13 cellular contexts compared by ENCODE assay signal in genomic region chr7:128115326-128115820, GRCh38.
DNase-seq lines count a peak whose midpoint lies in the region; ATAC-seq lines count a peak whose summit lies in the region.
"Had no signal": no experiment of that assay in that cellular context is flagged by ENCODE, and none has a peak within 500 bp of the region (broad histone marks: within the 10 kb centered on the region; RNA-seq: fewer than 3 reads in every experiment).

No MANE protein-coding gene starts in this region.

- in situ Hi-C loops in GM23248 (cut with MboI): no loop called here

- H3K4me2 ChIP-seq in GM23248 (ENCODE audit: unreplicated experiment): no peak overlapping the region

- H2AFZ ChIP-seq in GM23248: no peak overlapping the region

- DNase-seq in A172 (ENCODE audit: low spot score) (peak; percentile 68), GM23248 (peak; percentile 50), SW 1271 (lab: John Stamatoyannopoulos, UW) (peak; percentile 43 to 55), hepatic stellate cell (ENCODE audit: low spot score) (peak; percentile 70), cerebellum (ENCODE audit: low spot score) (no peak), iPS-NIHi7 (ENCODE audit: extremely low spot score) (no peak)
- DNase-seq: activated CD8-positive, alpha-beta T cell treated with anti-CD3 and anti-CD28 coated beads, Interleukin-2, amount 10 ng/mL, durations not matched to agents 7 days and 5 days; activated gamma-delta T cell; NCI-H2171; NK-92 treated with Interleukin-12 subunit alpha and Interleukin-12 subunit beta, amount 100 ng/mL, for 24 hours; ovary had no signal

- H3K9me2 ChIP-seq in GM23248 (ENCODE audit: insufficient read depth): no peaks in the 10 kb centered on the region

- no peak overlapping the region for H3K27ac ChIP-seq in GM23248
- H3K27ac ChIP-seq: ovary had no signal

- H3F3A ChIP-seq in GM23248 (ENCODE audit: insufficient read depth): no peaks in the 10 kb centered on the region

- no peaks in the 10 kb centered on the region for H4K20me1 ChIP-seq in GM23248 (ENCODE audit: insufficient read depth)

- H3K4me1 ChIP-seq in GM23248 (ENCODE audit: insufficient read depth): no peaks in the 10 kb centered on the region

- no peak overlapping the region for H3K9ac ChIP-seq in GM23248

- H3K4me3 ChIP-seq in GM23248: no peak overlapping the region
- H3K4me3 ChIP-seq: ovary had no signal

- 0 out of 2 replicates have a peak, but pooled peaks cover 6% of the 10 kb centered on the region for H3K27me3 ChIP-seq in GM23248 (replicated peaks; ENCODE audit: insufficient read depth)
- H3K27me3 ChIP-seq: ovary had no signal

- H3K9me3 ChIP-seq in GM23248 (ENCODE audit: low read depth): no peaks in the 10 kb centered on the region
- H3K9me3 ChIP-seq: ovary had no signal

- H3K36me3 ChIP-seq in GM23248 (ENCODE audit: low read depth): no peaks in the 10 kb centered on the region
- H3K36me3 ChIP-seq: ovary had no signal

- whole genome bisulfite sequencing in GM23248 (ENCODE audit: low coverage in 1 of 2, low lambda C conversion rate in 2 of 2, missing lambda C conversion rate in 2 of 2), 2 experiments: 58 to 63% methylated on average over 10 to 11 of the region's 11 CpGs

- H3K79me2 ChIP-seq in GM23248 (ENCODE audit: insufficient read depth): no peaks in the 10 kb centered on the region

- ATAC-seq in HG03108 (IDR thresholded peaks at IDR 0.05; ENCODE audit: unreplicated experiment) (no peak), GM21447 (IDR thresholded peaks at IDR 0.05; ENCODE audit: unreplicated experiment) (no peak)
- ATAC-seq: activated CD8-positive, alpha-beta T cell treated with anti-CD3 and anti-CD28 coated beads, Interleukin-2, amount 10 ng/mL, durations not matched to agents 7 days and 5 days had no signal

Comparison
In these comparisons a context has a peak if more than half of its experiments do, and no peak if none do; other contexts are left out.
1. DNase-seq: peak in A172 (single experiment), GM23248 (single experiment), SW 1271 (2 of 2) and hepatic stellate cell (single experiment); none in cerebellum (single experiment) and iPS-NIHi7 (single experiment).